1 cellular context compared by ENCODE assay signal in the genomic region with DNA sequence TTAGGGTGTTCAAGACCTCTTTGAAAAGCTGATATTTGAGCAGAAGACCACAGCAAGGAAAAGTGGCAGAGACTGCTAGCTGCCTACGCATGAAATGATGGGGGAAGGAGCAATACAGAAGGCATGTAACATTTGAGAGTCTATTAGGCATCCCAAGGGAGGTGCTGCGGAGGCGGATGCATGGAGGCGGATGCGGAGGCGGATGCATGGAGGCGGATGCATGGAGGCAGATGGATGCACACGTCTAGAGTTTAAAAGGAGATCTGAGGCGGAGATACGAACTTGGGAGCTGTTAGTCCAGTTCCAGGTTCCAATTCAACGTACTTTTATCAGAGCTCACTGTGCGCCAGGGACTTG.
TF ChIP-seq lines count a peak whose summit lies in the region.

No MANE protein-coding gene starts in this region.

TF ChIP-seq in HEK293, 187 proteins besides CTCF, POLR2A, EP300 and RAD21 (continued from another document):
- TF ChIP-seq, protein P1, sequence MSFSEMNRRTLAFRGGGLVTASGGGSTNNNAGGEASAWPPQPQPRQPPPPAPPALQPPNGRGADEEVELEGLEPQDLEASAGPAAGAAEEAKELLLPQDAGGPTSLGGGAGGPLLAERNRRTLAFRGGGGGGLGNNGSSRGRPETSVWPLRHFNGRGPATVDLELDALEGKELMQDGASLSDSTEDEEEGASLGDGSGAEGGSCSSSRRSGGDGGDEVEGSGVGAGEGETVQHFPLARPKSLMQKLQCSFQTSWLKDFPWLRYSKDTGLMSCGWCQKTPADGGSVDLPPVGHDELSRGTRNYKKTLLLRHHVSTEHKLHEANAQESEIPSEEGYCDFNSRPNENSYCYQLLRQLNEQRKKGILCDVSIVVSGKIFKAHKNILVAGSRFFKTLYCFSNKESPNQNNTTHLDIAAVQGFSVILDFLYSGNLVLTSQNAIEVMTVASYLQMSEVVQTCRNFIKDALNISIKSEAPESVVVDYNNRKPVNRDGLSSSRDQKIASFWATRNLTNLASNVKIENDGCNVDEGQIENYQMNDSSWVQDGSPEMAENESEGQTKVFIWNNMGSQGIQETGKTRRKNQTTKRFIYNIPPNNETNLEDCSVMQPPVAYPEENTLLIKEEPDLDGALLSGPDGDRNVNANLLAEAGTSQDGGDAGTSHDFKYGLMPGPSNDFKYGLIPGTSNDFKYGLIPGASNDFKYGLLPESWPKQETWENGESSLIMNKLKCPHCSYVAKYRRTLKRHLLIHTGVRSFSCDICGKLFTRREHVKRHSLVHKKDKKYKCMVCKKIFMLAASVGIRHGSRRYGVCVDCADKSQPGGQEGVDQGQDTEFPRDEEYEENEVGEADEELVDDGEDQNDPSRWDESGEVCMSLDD (tag by site-specific recombination; IDR thresholded peaks at IDR 0.05), result peak; percentile 18; the same call in 1 of the 2 replicates
